In genomic region chr18:50073319-50073718, GRCh38 we compare ENCODE assay signal across 35 cellular contexts.
"Had no signal": no experiment of that assay in that cellular context is flagged by ENCODE, and none has a peak within 500 bp of the region (broad histone marks: within the 10 kb centered on the region; RNA-seq: fewer than 3 reads in every experiment).

No MANE protein-coding gene starts in this region.

- H3K27me3 ChIP-seq: MG63 had no signal

- DNase-seq: Karpas-422, Kasumi-1, KG1, MG63, MM.1S, MV-4-11, NCI-H1048, NCI-H1092, NCI-H1092 treated with DMSO at 0.1 percent for 48 hours, NCI-H1105, NCI-H1105 treated with DMSO at 0.1 percent for 48 hours, NCI-H1417, NCI-H1417 treated with DMSO at 0.1 percent for 48 hours, NCI-H1436, NCI-H1436 treated with DMSO at 0.1 percent for 48 hours, NCI-H146, NCI-H1694, NCI-H1694 treated with DMSO at 0.1 percent for 48 hours, NCI-H187, NCI-H187 treated with DMSO at 0.1 percent for 48 hours, NCI-H1930, NCI-H2029, NCI-H2029 treated with DMSO at 0.1 percent for 48 hours, NCI-H2081, NCI-H2081 treated with DMSO at 0.1 percent for 48 hours, NCI-H2107, NCI-H2171, NCI-H2171 treated with DMSO at 0.1 percent for 48 hours, NCI-H2227 treated with DMSO at 0.1 percent for 48 hours, NCI-H226, NCI-H345, NCI-H446, NCI-H446 treated with DMSO at 0.1 percent for 48 hours, NCI-H510A had no signal

- H3K9ac ChIP-seq: KMS-11 had no signal

- H3K36me3 ChIP-seq: MG63 had no signal

- H3K4me3 ChIP-seq: MG63 had no signal

- H3K9me3 ChIP-seq: MG63 had no signal

- H3K4me2 ChIP-seq: KMS-11 had no signal

- H3K27ac ChIP-seq: KMS-11 had no signal
